In genomic region chr17:62941358-62941991, GRCh38 we compare ENCODE assay signal across 26 cellular contexts.
"Had no signal": no experiment of that assay in that cellular context is flagged by ENCODE, and none has a peak within 500 bp of the region (broad histone marks: within the 10 kb centered on the region; RNA-seq: fewer than 3 reads in every experiment).

No MANE protein-coding gene starts in this region.

- H3K27me3 ChIP-seq: gastrocnemius medialis, ovary, suprapubic skin, transverse colon, upper lobe of right lung, uterus had no signal

- ATAC-seq: esophagus mucosa; gastrocnemius medialis; left lobe of liver; natural killer cell; psoas muscle; right cardiac atrium; stimulated activated naive CD8-positive, alpha-beta T cell treated with anti-CD3 and anti-CD28 coated beads, Interleukin-15, amount 100 ng/mL, for 72 hours; upper lobe of right lung had no signal

- H3K27ac ChIP-seq: epithelial cell of prostate, gastrocnemius medialis, ovary, psoas muscle, suprapubic skin, transverse colon, upper lobe of right lung, uterus had no signal

- FAIRE-seq: kidney, small intestine had no signal

- H3K9me3 ChIP-seq: gastrocnemius medialis, ovary, suprapubic skin, uterus had no signal

- DNase-seq: effector CD8-positive, alpha-beta T cell; endodermal cell; foreskin fibroblast; gastrocnemius medialis; head of caudate nucleus; kidney; natural killer cell; occipital lobe; ovary; posterior cingulate gyrus; psoas muscle; right cardiac atrium; small intestine; stimulated activated CD4-positive, alpha-beta T cell treated with anti-CD3 and anti-CD28 coated beads, Interleukin-15, amount 100 ng/mL, for 24 hours; stimulated activated CD4-positive, alpha-beta T cell treated with anti-CD3 and anti-CD28 coated beads, Interleukin-2, amount 100 ng/mL, for 48 hours; stimulated activated CD8-positive, alpha-beta memory T cell treated with anti-CD3 and anti-CD28 coated beads, Interleukin-4, amount 100 ng/mL, for 48 hours; stimulated activated naive CD4-positive, alpha-beta T cell; stimulated activated naive CD8-positive, alpha-beta T cell treated with anti-CD3 and anti-CD28 coated beads, Interleukin-15, amount 100 ng/mL, for 72 hours; transverse colon; upper lobe of right lung; uterus had no signal

- H3K36me3 ChIP-seq: gastrocnemius medialis, ovary, suprapubic skin, transverse colon, upper lobe of right lung, uterus had no signal

- H3K4me3 ChIP-seq: gastrocnemius medialis, lung, ovary, psoas muscle, suprapubic skin, transverse colon, upper lobe of right lung, uterus had no signal

- H3K4me1 ChIP-seq: gastrocnemius medialis, psoas muscle, suprapubic skin, transverse colon, upper lobe of right lung, uterus had no signal
